In the genomic region with DNA sequence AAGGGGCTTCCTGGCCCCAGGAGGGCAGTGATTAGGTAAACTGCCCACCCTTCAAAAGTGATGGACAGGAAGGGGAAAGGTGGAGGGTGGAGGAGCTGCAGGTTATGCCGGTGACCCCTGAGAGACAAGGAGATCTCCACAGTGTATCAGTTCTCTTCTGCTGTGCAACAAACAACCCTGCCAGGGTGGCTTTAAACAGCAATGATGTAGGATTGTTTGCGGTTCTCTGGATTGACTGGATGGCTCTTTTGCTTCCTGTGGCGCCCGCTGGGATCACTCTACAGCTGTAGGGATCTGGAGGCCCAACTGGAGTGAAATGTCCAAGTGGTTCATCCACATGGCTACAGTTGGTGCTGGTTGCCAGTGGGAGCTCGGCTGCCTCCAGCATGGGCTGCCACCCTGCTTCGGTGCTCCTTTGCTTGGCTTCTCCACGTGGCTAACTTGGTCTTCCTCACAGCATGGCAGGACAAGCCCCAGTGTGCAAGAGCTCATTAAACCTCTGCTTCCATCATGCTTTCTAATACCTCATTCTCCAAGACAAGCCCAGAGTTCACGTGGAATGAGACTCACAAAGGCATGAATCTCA, we compare ENCODE assay signal across 19 cellular contexts. TPM values are rescaled to one million over a fixed set of nuclear protein-coding genes. Genes with fewer than 3 reads are reported as not detected.
A peak's percentile ranks its signal among the peaks of the same experiment; 100 is the strongest.
DNase-seq lines count a peak whose midpoint lies in the region; ATAC-seq, FAIRE-seq and TF ChIP-seq lines count a peak whose summit lies in the region.
"Had no signal": no experiment of that assay in that cellular context is flagged by ENCODE, and none has a peak within 500 bp of the region (broad histone marks: within the 10 kb centered on the region; RNA-seq: fewer than 3 reads in every experiment).

No MANE protein-coding gene starts in this region.

- no peak for FAIRE-seq in pancreas (lab: Jason Lieb, UNC)
- FAIRE-seq: RCC 7860 had no signal

- no peaks in the 10 kb centered on the region for H3K27me3 Mint-ChIP-seq in MCF 10A (ENCODE audit: insufficient read depth, unreplicated experiment)
- H3K27me3 Mint-ChIP-seq in activated CD4-positive, alpha-beta memory T cell treated with anti-CD3 and anti-CD28 coated beads, Interleukin-2, amount 10 ng/mL, durations not matched to agents 7 days and 5 days, result peaks cover 12% of the 10 kb centered on the region
- no peaks in the 10 kb centered on the region for H3K27me3 Mint-ChIP-seq in memory B cell

- no TSS peak for BruUV-seq in MCF 10A (replicated peaks; lab: Mats Ljungman, UMichigan)

- no peaks in the 10 kb centered on the region for H3K36me3 Mint-ChIP-seq in MCF 10A (ENCODE audit: insufficient read depth, unreplicated experiment)
- H3K36me3 Mint-ChIP-seq in activated CD4-positive, alpha-beta memory T cell treated with anti-CD3 and anti-CD28 coated beads, Interleukin-2, amount 10 ng/mL, durations not matched to agents 7 days and 5 days (ENCODE audit: low read depth), result no peaks in the 10 kb centered on the region
- H3K36me3 Mint-ChIP-seq in memory B cell, result peaks cover 2% of the 10 kb centered on the region

- H3K9me3 ChIP-seq in breast epithelium (no peaks in the 10 kb centered on the region), pancreas (no peaks in the 10 kb centered on the region)
- H3K9me3 ChIP-seq: tibial artery had no signal

- CTCF ChIA-PET in MCF 10A (lab: Yijun Ruan, JAX), result interaction anchor here (0.6 to 3.9 kb wide), 9 partner anchors 10 to 107 kb away, joined by 3 to 34 read pairs (median 4); no protein-coding TSS in a partner anchor
- CTCF ChIA-PET in activated CD4-positive, alpha-beta memory T cell treated with anti-CD3 and anti-CD28 coated beads, Interleukin-2, amount 10 ng/mL, durations not matched to agents 7 days and 5 days (lab: Charles Lee), result interaction anchor here (0.7 to 1.9 kb wide), 5 partner anchors 8 to 112 kb away, joined by 3 to 13 read pairs (median 4); a partner anchor contains a TSS

- POLR2A ChIA-PET in MCF 10A (lab: Yijun Ruan, JAX), result interaction anchor here (1.0 kb wide), 1 partner anchor 8 kb away, joined by 3 read pairs; a partner anchor contains a TSS
- POLR2A ChIA-PET in activated CD4-positive, alpha-beta memory T cell treated with anti-CD3 and anti-CD28 coated beads, Interleukin-2, amount 10 ng/mL, durations not matched to agents 7 days and 5 days (lab: Charles Lee), result interaction anchor here (0.6 to 1.1 kb wide), 3 partner anchors 10 to 200 kb away, joined by 3 to 4 read pairs (median 3); no protein-coding TSS in a partner anchor

- H3K4me3 ChIP-seq in breast epithelium (no peak overlapping the region), pancreas (no peak overlapping the region), brain microvascular endothelial cell (ENCODE audit: low read depth, low read length) (no peak overlapping the region)

- no peak overlapping the region for H3K27ac Mint-ChIP-seq in MCF 10A (ENCODE audit: low read depth, unreplicated experiment)
- H3K27ac Mint-ChIP-seq in activated CD4-positive, alpha-beta memory T cell treated with anti-CD3 and anti-CD28 coated beads, Interleukin-2, amount 10 ng/mL, durations not matched to agents 7 days and 5 days, result no peak overlapping the region
- H3K27ac Mint-ChIP-seq in memory B cell, result peak overlapping the region; percentile 89

- intact Hi-C loops in MCF 10A (cut with micrococcal nuclease) (no loop called here), breast epithelium (cut with DNase I; ENCODE audit: low total_unique reads) (loop anchor here (5.0 to 10.0 kb wide), 2 partner anchors 203 to 1084 kb away; a partner anchor contains a TSS), pancreas (cut with DNase I) (no loop called here)

- no peak for TF ChIP-seq POLR2A in breast epithelium (IDR thresholded peaks at IDR 0.05)

- H3K9me3 Mint-ChIP-seq in MCF 10A (ENCODE audit: unreplicated experiment) (no peaks in the 10 kb centered on the region), memory B cell (no peaks in the 10 kb centered on the region)
- no peaks in the 10 kb centered on the region for H3K9me3 Mint-ChIP-seq in activated CD4-positive, alpha-beta memory T cell treated with anti-CD3 and anti-CD28 coated beads, Interleukin-2, amount 10 ng/mL, durations not matched to agents 7 days and 5 days
- H3K9me3 Mint-ChIP-seq: activated T-cell treated with anti-CD3 and anti-CD28 coated beads, Interleukin-2, amount 50 U/mL, for 72 hours had no signal

- H3K27ac ChIP-seq in breast epithelium, result no peak overlapping the region
- H3K27ac ChIP-seq in pancreas, result no peak overlapping the region
- H3K27ac ChIP-seq in brain microvascular endothelial cell, result no peak overlapping the region
- H3K27ac ChIP-seq: GM23248 had no signal

- H3K4me3 Mint-ChIP-seq in MCF 10A (ENCODE audit: unreplicated experiment), result peak overlapping the region; percentile 69
- peak overlapping the region; percentile 72 for H3K4me3 Mint-ChIP-seq in activated CD4-positive, alpha-beta memory T cell treated with anti-CD3 and anti-CD28 coated beads, Interleukin-2, amount 10 ng/mL, durations not matched to agents 7 days and 5 days
- peak overlapping the region; percentile 39 for H3K4me3 Mint-ChIP-seq in memory B cell

- no peak for ATAC-seq in memory B cell (ENCODE audit: low read depth)
- no peak for ATAC-seq in pancreas
- ATAC-seq in HG02759 (IDR thresholded peaks at IDR 0.05; ENCODE audit: unreplicated experiment), result no peak

- TF ChIP-seq CTCF in MCF 10A (IDR thresholded peaks at IDR 0.05; ENCODE audit: unreplicated experiment), result no peak
- no peak for TF ChIP-seq CTCF in breast epithelium (IDR thresholded peaks at IDR 0.05)
- no peak for TF ChIP-seq CTCF in pancreas (IDR thresholded peaks at IDR 0.05)
- TF ChIP-seq CTCF in brain microvascular endothelial cell (IDR thresholded peaks at IDR 0.05; ENCODE audit: low read depth, low read length, missing control alignments), result no peak

- no peaks in the 10 kb centered on the region for H3K36me3 ChIP-seq in breast epithelium
- H3K36me3 ChIP-seq in pancreas, result no peaks in the 10 kb centered on the region
- H3K36me3 ChIP-seq in brain microvascular endothelial cell (replicated peaks), result no peaks in the 10 kb centered on the region
- H3K36me3 ChIP-seq: tibial artery had no signal

- in situ Hi-C loops in brain microvascular endothelial cell (cut with HindIII; ENCODE audit: low pct_ligation_motif_present, low sequenced_read_pairs), result no loop called here

- WGBS in pancreas, 2 donors, result 88 to 93% methylated on average over 8 of the region's 8 CpGs

- H3K27me3 ChIP-seq in breast epithelium, result no peaks in the 10 kb centered on the region
- H3K27me3 ChIP-seq in pancreas, result no peaks in the 10 kb centered on the region
- H3K27me3 ChIP-seq in brain microvascular endothelial cell (replicated peaks), result no peaks in the 10 kb centered on the region
- H3K27me3 ChIP-seq: tibial artery had no signal

- no peaks in the 10 kb centered on the region for H3K4me1 ChIP-seq in breast epithelium
- H3K4me1 ChIP-seq in pancreas, result no peaks in the 10 kb centered on the region

- DNase-seq in MCF 10A (ENCODE audit: unreplicated experiment) (no peak), breast epithelium (ENCODE audit: low spot score in 2 of 2) (no peak), memory B cell (ENCODE audit: low spot score in 2 of 2) (no peak), pancreas (no peak), brain microvascular endothelial cell (no peak), SHP77 treated with DMSO at 0.1 percent for 48 hours (lab: John Stamatoyannopoulos, UW) (no peak)
- DNase-seq in activated CD4-positive, alpha-beta memory T cell treated with anti-CD3 and anti-CD28 coated beads, Interleukin-2, amount 10 ng/mL, durations not matched to agents 7 days and 5 days, result no peak
- DNase-seq: activated CD4-positive, alpha-beta T cell treated with anti-CD3 and anti-CD28 coated beads for 1 hour; activated T-cell treated with anti-CD3 and anti-CD28 coated beads, Interleukin-2, amount 50 U/mL, for 72 hours; DMS153; hypothalamus; NCI-H2081; NCI-H524 treated with DMSO at 0.1 percent for 48 hours; stimulated activated CD4-positive, alpha-beta T cell treated with anti-CD3 and anti-CD28 coated beads, Interleukin-2, amount 100 ng/mL, for 48 hours; stimulated activated CD8-positive, alpha-beta memory T cell treated with anti-CD3 and anti-CD28 coated beads, Interleukin-4, amount 100 ng/mL, for 48 hours; tibial artery had no signal

- peaks cover 5% of the 10 kb centered on the region for H3K4me1 Mint-ChIP-seq in MCF 10A (ENCODE audit: insufficient read depth, unreplicated experiment)
- peaks cover 6% of the 10 kb centered on the region for H3K4me1 Mint-ChIP-seq in activated CD4-positive, alpha-beta memory T cell treated with anti-CD3 and anti-CD28 coated beads, Interleukin-2, amount 10 ng/mL, durations not matched to agents 7 days and 5 days
- H3K4me1 Mint-ChIP-seq in memory B cell, result peaks cover 15% of the 10 kb centered on the region

RNA-seq across cellular contexts. Expression of a gene that starts 8.6 kb away (rescaled TPM):
- 8.4 and 10.2 TPM in 2 replicates for total RNA-seq in MCF 10A (2022)
- total RNA-seq in breast epithelium, result 10 to 100 TPM; 10.4 to 24.9 (median 22.8) TPM
- total RNA-seq in activated CD4-positive, alpha-beta memory T cell treated with anti-CD3 and anti-CD28 coated beads, Interleukin-2, amount 10 ng/mL, durations not matched to agents 7 days and 5 days, result 10 to 100 TPM; 11.2 to 12.3 TPM
- total RNA-seq in pancreas, result 10 to 100 TPM in 1 of 6 donors, 1 to 10 TPM in 5; 7.6 to 14.4 (median 9.4) TPM
- polyA plus RNA-seq in pancreas, result 1 to 10 TPM; 5.4 to 7.1 TPM
